In the genomic region with DNA sequence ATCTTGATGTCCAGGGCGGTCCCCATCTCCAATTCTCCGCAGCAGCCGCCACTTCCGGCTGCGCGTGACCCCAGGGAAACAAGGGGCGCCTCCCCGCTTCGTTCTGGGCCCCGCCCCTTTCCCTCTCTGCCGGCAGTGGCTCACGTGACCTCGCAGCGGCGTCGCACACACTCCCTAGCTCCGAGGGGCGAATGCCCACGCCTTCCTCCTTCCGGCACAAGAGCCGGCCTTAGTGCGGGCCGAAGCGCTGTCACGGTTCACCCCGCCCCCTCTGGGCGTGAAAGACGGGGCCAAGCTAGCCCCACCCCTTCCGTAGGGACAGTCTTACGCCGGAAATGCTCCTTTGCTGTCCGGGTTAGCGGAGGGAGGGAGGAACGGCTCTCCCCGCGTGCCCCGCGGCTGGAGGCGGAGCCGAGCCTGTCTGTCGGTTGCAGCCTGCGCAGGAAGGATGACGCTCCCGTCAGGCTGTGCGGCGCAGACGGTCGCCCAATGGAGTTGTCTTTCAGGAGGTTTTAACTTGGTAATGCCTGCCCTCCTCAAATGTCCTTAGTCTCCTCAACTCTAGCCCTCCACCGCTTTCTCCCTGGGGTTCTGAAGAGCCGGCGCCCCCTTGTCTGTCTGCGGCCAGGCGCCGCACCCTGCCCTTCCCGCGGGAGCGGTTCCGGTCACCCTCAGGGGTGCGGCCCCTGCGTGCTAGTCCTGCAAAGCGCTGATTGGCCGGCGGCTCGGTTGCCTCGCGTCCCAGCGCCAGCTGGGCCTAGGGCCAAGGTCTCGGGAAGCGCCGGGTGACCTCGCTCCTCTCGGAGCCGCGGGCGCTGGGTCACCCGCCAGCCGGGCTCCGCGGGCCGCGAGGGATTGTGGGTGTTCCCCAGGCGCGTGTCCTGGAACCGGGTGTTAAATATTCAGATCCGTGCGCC, we compare ENCODE assay signal across 8 cellular contexts. TPM values are rescaled to one million over a fixed set of nuclear protein-coding genes. Genes with fewer than 3 reads are reported as not detected.
DNase-seq lines count a peak whose midpoint lies in the region; ATAC-seq lines count a peak whose summit lies in the region.

A gene (minus strand): TSS at position 66 of the 917 bp plus-strand sequence. CDS start 40 bp downstream, at position 26.

- peak within 1 kb of the TSS; percentile 91 to 99 (median 97) for H3K9ac ChIP-seq in BLaER1 treated with 17β-estradiol and CSF1 and Interleukin-3, amounts not matched to agents 10 nM and 100 nM

- peaks cover 0 to 32% (median 12%) of the 10 kb centered on the region in 11 experiments; a peak in 11 of 22 replicates for H4K20me1 ChIP-seq in BLaER1 treated with 17β-estradiol and CSF1 and Interleukin-3, amounts not matched to agents 10 nM and 100 nM

- peak within 1 kb of the TSS; percentile 88 for H3K4me3 Mint-ChIP-seq in dendritic cell treated with granulocyte-macrophage colony-stimulating factor and Interleukin-4, amounts not matched to agents 40 ng/mL and 50 ng/mL, for 4 days

- H3K4me3 ChIP-seq in BLaER1 treated with 17β-estradiol and CSF1 and Interleukin-3, amounts not matched to agents 10 nM and 100 nM, result peak within 1 kb of the TSS; percentile 81 to 96 (median 88)

- peaks cover 0 to 15% (median 8%) of the 10 kb centered on the region in 11 experiments; a peak in 10 of 22 replicates for H3K36me3 ChIP-seq in BLaER1 treated with 17β-estradiol and CSF1 and Interleukin-3, amounts not matched to agents 10 nM and 100 nM

- no peaks in the 10 kb centered on the region for H3K27me3 ChIP-seq in BLaER1 treated with 17β-estradiol and CSF1 and Interleukin-3, amounts not matched to agents 10 nM and 100 nM

- peaks cover 20% of the 10 kb centered on the region for H3K36me3 Mint-ChIP-seq in dendritic cell treated with granulocyte-macrophage colony-stimulating factor and Interleukin-4, amounts not matched to agents 40 ng/mL and 50 ng/mL, for 4 days (ENCODE audit: low read depth)

- H3K9me3 Mint-ChIP-seq in dendritic cell treated with granulocyte-macrophage colony-stimulating factor and Interleukin-4, amounts not matched to agents 40 ng/mL and 50 ng/mL, for 4 days, result peaks cover 9% of the 10 kb centered on the region

- peak; percentile 91 for ATAC-seq in GM19372 (IDR thresholded peaks at IDR 0.05; ENCODE audit: low read depth, unreplicated experiment)
- ATAC-seq in HG03558 (IDR thresholded peaks at IDR 0.05; ENCODE audit: extremely low read depth, unreplicated experiment), result peak; percentile 89
- peak; percentile 91 for ATAC-seq in left lobe of liver

- intact Hi-C loops in dendritic cell treated with granulocyte-macrophage colony-stimulating factor and Interleukin-4, amounts not matched to agents 40 ng/mL and 50 ng/mL, for 4 days (cut with micrococcal nuclease), result loop anchor here (1.0 to 10.0 kb wide), 4 partner anchors 47 to 295 kb away; a partner anchor contains a TSS

- H3K4me2 ChIP-seq in BLaER1 treated with 17β-estradiol and CSF1 and Interleukin-3, amounts not matched to agents 10 nM and 100 nM, result peak within 1 kb of the TSS; percentile 86 to 98 (median 92)

- H3K4me1 Mint-ChIP-seq in dendritic cell treated with granulocyte-macrophage colony-stimulating factor and Interleukin-4, amounts not matched to agents 40 ng/mL and 50 ng/mL, for 4 days (ENCODE audit: low read depth), result peaks cover 19% of the 10 kb centered on the region

- no peaks in the 10 kb centered on the region for H3K27me3 Mint-ChIP-seq in dendritic cell treated with granulocyte-macrophage colony-stimulating factor and Interleukin-4, amounts not matched to agents 40 ng/mL and 50 ng/mL, for 4 days

- H3K27ac ChIP-seq in BLaER1 treated with 17β-estradiol and CSF1 and Interleukin-3, amounts not matched to agents 10 nM and 100 nM, result peak within 1 kb of the TSS; percentile 93 to 100 (median 98)

- no peaks in the 10 kb centered on the region; a peak in 1 of 22 replicates for H3K9me3 ChIP-seq in BLaER1 treated with 17β-estradiol and CSF1 and Interleukin-3, amounts not matched to agents 10 nM and 100 nM (replicated peaks in 1 of 11)

- peaks cover 21 to 42% (median 27%) of the 10 kb centered on the region in 10 experiments for H3K4me1 ChIP-seq in BLaER1 treated with 17β-estradiol and CSF1 and Interleukin-3, amounts not matched to agents 10 nM and 100 nM

- peak; percentile 94 for DNase-seq in NCI-H748 treated with DMSO at 0.1 percent for 48 hours (lab: John Stamatoyannopoulos, UW)
- peak; percentile 92 to 98 for DNase-seq in activated CD4-positive, alpha-beta T cell treated with anti-CD3 and anti-CD28 coated beads, Interleukin-2, amount 50 U/mL, for 24 hours (ENCODE audit: low read depth in 1 of 2, low spot score in 1 of 2)
- DNase-seq in left lobe of liver (ENCODE audit: low spot score), result peak; percentile 99
- DNase-seq in stimulated activated CD4-positive, alpha-beta T cell treated with anti-CD3 and anti-CD28 coated beads, Interleukin-2, amount 100 ng/mL, for 4 hours (ENCODE audit: low read depth), result peak; percentile 97

- H3K27ac Mint-ChIP-seq in dendritic cell treated with granulocyte-macrophage colony-stimulating factor and Interleukin-4, amounts not matched to agents 40 ng/mL and 50 ng/mL, for 4 days, result peak within 1 kb of the TSS; percentile 99

RNA-seq across cellular contexts. Expression of the gene that starts here (rescaled TPM):
- 27.7 TPM for total RNA-seq in left lobe of liver

Comparison
In these comparisons a context has a peak if more than half of its experiments do, and no peak if none do; other contexts are left out.
1. Peak in every context shown above with its lines: DNase-seq, ATAC-seq, H3K4me3 ChIP-seq and H3K27ac ChIP-seq.